In genomic region chr13:80132741-80133601, GRCh38 we compare ENCODE assay signal across 1 cellular context.
A peak's percentile ranks its signal among the peaks of the same experiment; 100 is the strongest.
TF ChIP-seq lines count a peak whose summit lies in the region.

No MANE protein-coding gene starts in this region.

TF ChIP-seq in K562, 482 proteins besides CTCF, POLR2A, EP300 and RAD21 (continued from another document):
- TF ChIP-seq GMEB1 (CRISPR knock-in tag; IDR thresholded peaks at IDR 0.05) (no peak), NR2F6 (CRISPR knock-in tag; IDR thresholded peaks at IDR 0.05) (no peak), ETV6 (IDR thresholded peaks at IDR 0.05; ENCODE audit: borderline replicate concordance in 1 of 2, low read depth in 2 of 2, low read length in 1 of 2) (no peak), ETV6 (CRISPR knock-in tag; IDR thresholded peaks at IDR 0.05; ENCODE audit: borderline replicate concordance) (no peak), CREB5 (CRISPR knock-in tag; IDR thresholded peaks at IDR 0.05) (no peak), BACH1 (tag; IDR thresholded peaks at IDR 0.05) (peak; percentile 60)
